ENCODE assay signal across 29 cellular contexts in genomic region chr5:125536095-125536494, GRCh38.
DNase-seq lines count a peak whose midpoint lies in the region; ATAC-seq and TF ChIP-seq lines count a peak whose summit lies in the region.
"Had no signal": no experiment of that assay in that cellular context is flagged by ENCODE, and none has a peak within 500 bp of the region (broad histone marks: within the 10 kb centered on the region; RNA-seq: fewer than 3 reads in every experiment).

No MANE protein-coding gene starts in this region.

- ATAC-seq in GM19395 (IDR thresholded peaks at IDR 0.05; ENCODE audit: unreplicated experiment) (peak; percentile 77), HG03521 (IDR thresholded peaks at IDR 0.05; ENCODE audit: unreplicated experiment) (peak; percentile 82), HG02885 (IDR thresholded peaks at IDR 0.05; ENCODE audit: poor library complexity, unreplicated experiment) (no peak)
- ATAC-seq: body of pancreas; gastroesophageal sphincter; GM12878; naive thymus-derived CD8-positive, alpha-beta T cell; right lobe of liver had no signal

- peaks cover 14% of the 10 kb centered on the region for H3K9me3 Mint-ChIP-seq in osteocyte (ENCODE audit: unreplicated experiment)

- H3K4me1 ChIP-seq in breast epithelium: no peaks in the 10 kb centered on the region
- no peaks in the 10 kb centered on the region for H3K4me1 ChIP-seq in left ventricle myocardium inferior
- no peaks in the 10 kb centered on the region for H3K4me1 ChIP-seq in vagina
- H3K4me1 ChIP-seq: body of pancreas, gastroesophageal sphincter, parathyroid adenoma, right lobe of liver, stomach had no signal

- peak overlapping the region; percentile 83 for H3K27ac Mint-ChIP-seq in osteocyte (ENCODE audit: unreplicated experiment)
- H3K27ac Mint-ChIP-seq: activated naive CD8-positive, alpha-beta T cell treated with anti-CD3 and anti-CD28 coated beads, Interleukin-2, amount 10 ng/mL, durations not matched to agents 7 days and 5 days; activated T-helper 2 cell treated with anti-CD3 and anti-CD28 coated beads, Interferon-gamma antibody, Interleukin-2, Interleukin-4, amounts not matched to agents 10 μg/mL and 5 μg/mL and 100 μg/mL, durations not matched to agents 14 hours and 24 hours and 36 hours; CD4-positive, alpha-beta T cell; IgD-negative memory B cell; naive thymus-derived CD8-positive, alpha-beta T cell had no signal

- H3K4me3 ChIP-seq in breast epithelium: no peak overlapping the region
- no peak overlapping the region for H3K4me3 ChIP-seq in left ventricle myocardium inferior
- no peak overlapping the region for H3K4me3 ChIP-seq in vagina
- H3K4me3 ChIP-seq: body of pancreas, esophagus squamous epithelium, gastroesophageal sphincter, GM12878, MG63, right lobe of liver, stomach, tibial nerve had no signal

- no peak for TF ChIP-seq CTCF in breast epithelium (IDR thresholded peaks at IDR 0.05)
- no peak for TF ChIP-seq CTCF in osteocyte (IDR thresholded peaks at IDR 0.05)
- no peak for TF ChIP-seq CTCF in left ventricle myocardium inferior (IDR thresholded peaks at IDR 0.05; ENCODE audit: borderline replicate concordance)
- no peak for TF ChIP-seq CTCF in vagina (IDR thresholded peaks at IDR 0.05)

- no peaks in the 10 kb centered on the region for H3K27me3 Mint-ChIP-seq in osteocyte (ENCODE audit: unreplicated experiment)
- H3K27me3 Mint-ChIP-seq: activated naive CD8-positive, alpha-beta T cell treated with anti-CD3 and anti-CD28 coated beads, Interleukin-2, amount 10 ng/mL, durations not matched to agents 7 days and 5 days; CD4-positive, alpha-beta T cell; IgD-negative memory B cell; naive thymus-derived CD8-positive, alpha-beta T cell had no signal

- H3K36me3 ChIP-seq in breast epithelium (no peaks in the 10 kb centered on the region), left ventricle myocardium inferior (no peaks in the 10 kb centered on the region), vagina (no peaks in the 10 kb centered on the region)
- H3K36me3 ChIP-seq: esophagus squamous epithelium, gastroesophageal sphincter, MG63, right lobe of liver, stomach, tibial nerve had no signal

- H3K27ac ChIP-seq in breast epithelium (peak overlapping the region; percentile 19 to 26), left ventricle myocardium inferior (replicated peaks) (no peak overlapping the region), vagina (no peak overlapping the region)
- H3K27ac ChIP-seq: body of pancreas, esophagus squamous epithelium, gastroesophageal sphincter, parathyroid adenoma, right lobe of liver, stomach, tibial nerve had no signal

- H3K9me3 ChIP-seq in breast epithelium (peaks cover 10 to 11% of the 10 kb centered on the region in 2 donors), left ventricle myocardium inferior (replicated peaks) (peaks cover 45% of the 10 kb centered on the region), vagina (peaks cover 6% of the 10 kb centered on the region)
- H3K9me3 ChIP-seq: body of pancreas, right lobe of liver had no signal

- H3K36me3 Mint-ChIP-seq in osteocyte (ENCODE audit: unreplicated experiment): peaks cover 9% of the 10 kb centered on the region
- H3K36me3 Mint-ChIP-seq: activated naive CD8-positive, alpha-beta T cell treated with anti-CD3 and anti-CD28 coated beads, Interleukin-2, amount 10 ng/mL, durations not matched to agents 7 days and 5 days; naive thymus-derived CD8-positive, alpha-beta T cell had no signal

- H3K27me3 ChIP-seq in breast epithelium (no peaks in the 10 kb centered on the region), left ventricle myocardium inferior (ENCODE audit: low read depth) (no peaks in the 10 kb centered on the region), vagina (no peaks in the 10 kb centered on the region)
- H3K27me3 ChIP-seq: body of pancreas, esophagus squamous epithelium, gastroesophageal sphincter, MG63, right lobe of liver, stomach, tibial nerve had no signal

- intact Hi-C loops in breast epithelium (cut with DNase I; ENCODE audit: low total_unique reads): no loop called here
- intact Hi-C loops in left ventricle myocardium inferior (cut with micrococcal nuclease): no loop called here
- intact Hi-C loops in vagina (cut with DNase I): no loop called here

- H3K4me3 Mint-ChIP-seq in osteocyte (ENCODE audit: unreplicated experiment): no peak overlapping the region
- H3K4me3 Mint-ChIP-seq: activated naive CD8-positive, alpha-beta T cell treated with anti-CD3 and anti-CD28 coated beads, Interleukin-2, amount 10 ng/mL, durations not matched to agents 7 days and 5 days; CD4-positive, alpha-beta T cell; naive thymus-derived CD8-positive, alpha-beta T cell had no signal

- no peak for DNase-seq in breast epithelium (ENCODE audit: low spot score in 2 of 2)
- no peak for DNase-seq in osteocyte (ENCODE audit: extremely low spot score, unreplicated experiment)
- no peak for DNase-seq in left ventricle myocardium inferior
- no peak for DNase-seq in NOMO-1 treated with DMSO at 0.1 percent for 48 hours (lab: John Stamatoyannopoulos, UW; ENCODE audit: unreplicated experiment)
- DNase-seq in vagina (ENCODE audit: extremely low spot score in 2 of 2): no peak
- DNase-seq: activated CD4-positive, alpha-beta T cell treated with anti-CD3 and anti-CD28 coated beads, Interleukin-2, amount 50 U/mL, for 4 hours; activated CD8-positive, alpha-beta memory T cell treated with anti-CD3 and anti-CD28 coated beads, Interleukin-2, amount 50 U/mL, for 4 hours; activated naive CD8-positive, alpha-beta T cell treated with anti-CD3 and anti-CD28 coated beads, Interleukin-2, amount 10 ng/mL, durations not matched to agents 7 days and 5 days; body of pancreas; CD4-positive, alpha-beta T cell; DMS79; effector memory CD4-positive, alpha-beta T cell; esophagus squamous epithelium; kidney glomerular epithelial cell; MG63; naive thymus-derived CD8-positive, alpha-beta T cell; NCI-H1436 treated with DMSO at 0.1 percent for 48 hours; NCI-H510A; right lobe of liver; stomach had no signal

- no peak for TF ChIP-seq POLR2A in breast epithelium (IDR thresholded peaks at IDR 0.05)
- TF ChIP-seq POLR2A in vagina (IDR thresholded peaks at IDR 0.05): no peak

- H3K4me1 Mint-ChIP-seq in osteocyte (ENCODE audit: unreplicated experiment): peaks cover 21% of the 10 kb centered on the region
- H3K4me1 Mint-ChIP-seq: activated naive CD8-positive, alpha-beta T cell treated with anti-CD3 and anti-CD28 coated beads, Interleukin-2, amount 10 ng/mL, durations not matched to agents 7 days and 5 days had no signal

Comparison
In these comparisons a context has a peak if more than half of its experiments do, and no peak if none do; other contexts are left out.
1. H3K27ac ChIP-seq: peak in breast epithelium (2 of 2); none in left ventricle myocardium inferior (single experiment) and vagina (single experiment).